ENCODE assay signal across 9 cellular contexts in genomic region chr5:136686192-136686872, GRCh38.
DNase-seq lines count a peak whose midpoint lies in the region; ATAC-seq and TF ChIP-seq lines count a peak whose summit lies in the region.
"Had no signal": no experiment of that assay in that cellular context is flagged by ENCODE, and none has a peak within 500 bp of the region (broad histone marks: within the 10 kb centered on the region; RNA-seq: fewer than 3 reads in every experiment).

No MANE protein-coding gene starts in this region.

- peaks cover 73% of the 10 kb centered on the region for H3K9me3 Mint-ChIP-seq in endodermal cell

- peaks cover 44% of the 10 kb centered on the region for H3K9me3 ChIP-seq in endodermal cell (ENCODE audit: control insufficient read depth, low read length)

- peak overlapping the region; percentile 69 for H3K27ac Mint-ChIP-seq in endodermal cell

- H3K36me3 ChIP-seq in endodermal cell (ENCODE audit: control insufficient read depth, insufficient read depth, low read length) = no peaks in the 10 kb centered on the region
- H3K36me3 ChIP-seq: BLaER1 had no signal

- H3K4me1 ChIP-seq in endodermal cell (ENCODE audit: control insufficient read depth, insufficient read depth, low read length) = no peaks in the 10 kb centered on the region
- H3K4me1 ChIP-seq: BLaER1 had no signal

- no peaks in the 10 kb centered on the region for H3K4me1 Mint-ChIP-seq in endodermal cell

- H3K27ac ChIP-seq in endodermal cell (ENCODE audit: low read depth, low read length) = no peak overlapping the region
- H3K27ac ChIP-seq: BLaER1 had no signal

- H3K4me3 Mint-ChIP-seq in endodermal cell = no peak overlapping the region

- H3K27me3 Mint-ChIP-seq in endodermal cell (ENCODE audit: insufficient read depth) = no peaks in the 10 kb centered on the region

- peaks cover 14% of the 10 kb centered on the region for H3K36me3 Mint-ChIP-seq in endodermal cell (ENCODE audit: low read depth)

- no peaks in the 10 kb centered on the region for H3K27me3 ChIP-seq in endodermal cell (ENCODE audit: control insufficient read depth, insufficient read depth, low read length, poor library complexity, severe bottlenecking)
- H3K27me3 ChIP-seq: BLaER1 had no signal

- H3K4me3 ChIP-seq in endodermal cell (ENCODE audit: low read length) = no peak overlapping the region
- H3K4me3 ChIP-seq: BLaER1 had no signal

- TF ChIP-seq CTCF in endodermal cell (conservative IDR thresholded peaks at IDR 0.05) = peak; percentile 83

- no peak overlapping the region for H3K9ac ChIP-seq in endodermal cell (ENCODE audit: extremely low read depth, low read length, poor library complexity, severe bottlenecking)
- H3K9ac ChIP-seq: BLaER1 had no signal

- 45% methylated on average over 1 of the region's 1 CpG; no CpG with 5 or more reads in 1 of the 2 experiments for WGBS in endodermal cell (ENCODE audit: insufficient coverage in 1 of 2, insufficient read length in 1 of 2), 2 experiments

- DNase-seq in NCI-H524 (lab: John Stamatoyannopoulos, UW) (peak; percentile 2 to 61), NCI-H524 treated with DMSO at 0.1 percent for 48 hours (lab: John Stamatoyannopoulos, UW) (no peak), NCI-H526 treated with DMSO at 0.1 percent for 48 hours (lab: John Stamatoyannopoulos, UW) (peak; percentile 3), endodermal cell (peak; percentile 62), pulmonary artery endothelial cell (ENCODE audit: low read depth, low spot score) (peak; percentile 57), UCSD-AML1 (lab: John Stamatoyannopoulos, UW; ENCODE audit: unreplicated experiment) (no peak), C1 segment of cervical spinal cord (lab: John Stamatoyannopoulos, UW) (no peak)

- ATAC-seq in HG02798 (IDR thresholded peaks at IDR 0.05; ENCODE audit: poor library complexity, unreplicated experiment) = no peak

Comparison
In these comparisons a context has a peak if more than half of its experiments do, and no peak if none do; other contexts are left out.
1. DNase-seq: peak in NCI-H524 (2 of 2), NCI-H526 treated with DMSO at 0.1 percent for 48 hours (single experiment), endodermal cell (single experiment) and pulmonary artery endothelial cell (single experiment); none in NCI-H524 treated with DMSO at 0.1 percent for 48 hours (single experiment), UCSD-AML1 (single experiment) and C1 segment of cervical spinal cord (0 of 14).